Comparison of ENCODE assay signal across 5 cellular contexts in genomic region chr4:37923089-37923488, GRCh38. TPM values are rescaled to one million over a fixed set of nuclear protein-coding genes. Genes with fewer than 3 reads are reported as not detected.
"Had no signal": no experiment of that assay in that cellular context is flagged by ENCODE, and none has a peak within 500 bp of the region (broad histone marks: within the 10 kb centered on the region; RNA-seq: fewer than 3 reads in every experiment).

No MANE protein-coding gene starts in this region.

RNA-seq across cellular contexts. Expression of gene PTTG2, which starts 37.1 kb away (rescaled TPM):
- total RNA-seq: HepG2, HT-29, HT1080, IMR-90 had no signal
- polyA plus RNA-seq: HepG2, IgD-negative memory B cell, IMR-90 had no signal
